Comparison of ENCODE assay signal across 40 cellular contexts in the genomic region with DNA sequence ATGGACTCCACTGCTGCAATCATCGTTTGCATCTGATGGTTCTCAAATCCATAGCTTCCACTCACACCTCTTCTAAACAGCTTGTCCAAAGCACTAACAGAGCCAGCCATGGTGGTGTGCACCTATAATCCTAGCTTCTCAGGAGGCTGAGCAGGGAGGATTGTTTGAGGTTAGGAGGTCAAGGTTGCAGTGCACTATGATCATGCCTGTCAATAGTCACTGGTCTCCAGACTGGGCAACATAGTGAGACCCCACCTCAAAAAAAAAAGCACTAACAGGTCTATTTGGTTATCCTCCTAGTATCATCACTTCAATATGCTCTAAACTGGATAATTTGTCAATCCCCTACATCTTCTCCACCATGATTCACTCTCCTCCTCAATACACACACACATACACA.
"Had no signal": no experiment of that assay in that cellular context is flagged by ENCODE, and none has a peak within 500 bp of the region (broad histone marks: within the 10 kb centered on the region; RNA-seq: fewer than 3 reads in every experiment).

No MANE protein-coding gene starts in this region.

- H3K27ac Mint-ChIP-seq: activated CD4-positive, alpha-beta memory T cell treated with anti-CD3 and anti-CD28 coated beads, Interleukin-2, amount 10 ng/mL, durations not matched to agents 7 days and 5 days; activated CD4-positive, alpha-beta T cell treated with anti-CD3 and anti-CD28 coated beads for 36 hours; activated CD4-positive, alpha-beta T cell treated with anti-CD3 and anti-CD28 coated beads, Interleukin-2, amount 10 ng/mL, durations not matched to agents 7 days and 5 days; activated CD8-positive, alpha-beta memory T cell treated with anti-CD3 and anti-CD28 coated beads, Interleukin-2, amount 10 ng/mL, durations not matched to agents 7 days and 5 days; activated CD8-positive, alpha-beta T cell treated with anti-CD3 and anti-CD28 coated beads, Interleukin-2, amount 10 ng/mL, durations not matched to agents 7 days and 5 days; activated naive CD4-positive, alpha-beta T cell treated with anti-CD3 and anti-CD28 coated beads for 36 hours; activated naive CD8-positive, alpha-beta T cell treated with anti-CD3 and anti-CD28 coated beads for 36 hours; activated T-cell treated with anti-CD3 and anti-CD28 coated beads, Interleukin-2, amount 50 U/mL, for 24 hours; activated T-helper 2 cell treated with anti-CD3 and anti-CD28 coated beads, Interferon-gamma antibody, Interleukin-2, Interleukin-4, amounts not matched to agents 10 μg/mL and 5 μg/mL and 100 μg/mL, durations not matched to agents 14 hours and 24 hours and 36 hours; T-helper 1 cell treated with Interleukin-12 subunit alpha and Interleukin-12 subunit beta and Interleukin-4 antibody, amounts not matched to agents 30 μg/mL and 1 μg/mL, for 36 hours; T-helper 2 cell treated with Interferon-gamma antibody and Interleukin-4, amounts not matched to agents 5 μg/mL and 100 μg/mL, for 36 hours had no signal

- FAIRE-seq: astrocyte, bronchial epithelial cell, TTC549 had no signal

- H3K9me3 ChIP-seq: adrenal gland, body of pancreas had no signal

- H3K36me3 Mint-ChIP-seq: activated CD8-positive, alpha-beta memory T cell treated with anti-CD3 and anti-CD28 coated beads, Interleukin-2, amount 10 ng/mL, durations not matched to agents 7 days and 5 days; activated naive CD4-positive, alpha-beta T cell treated with anti-CD3 and anti-CD28 coated beads, Interleukin-2, amount 50 U/mL, for 72 hours; activated naive CD8-positive, alpha-beta T cell treated with anti-CD3 and anti-CD28 coated beads for 36 hours had no signal

- H3K4me3 Mint-ChIP-seq: activated CD4-positive, alpha-beta memory T cell treated with anti-CD3 and anti-CD28 coated beads, Interleukin-2, amount 10 ng/mL, durations not matched to agents 7 days and 5 days; activated CD4-positive, alpha-beta T cell treated with anti-CD3 and anti-CD28 coated beads for 36 hours; activated CD4-positive, alpha-beta T cell treated with anti-CD3 and anti-CD28 coated beads, Interleukin-2, amount 10 ng/mL, durations not matched to agents 7 days and 5 days; activated CD8-positive, alpha-beta memory T cell treated with anti-CD3 and anti-CD28 coated beads, Interleukin-2, amount 10 ng/mL, durations not matched to agents 7 days and 5 days; activated CD8-positive, alpha-beta T cell treated with anti-CD3 and anti-CD28 coated beads, Interleukin-2, amount 10 ng/mL, durations not matched to agents 7 days and 5 days; activated naive CD4-positive, alpha-beta T cell treated with anti-CD3 and anti-CD28 coated beads for 36 hours; activated naive CD8-positive, alpha-beta T cell treated with anti-CD3 and anti-CD28 coated beads for 36 hours; activated T-cell treated with anti-CD3 and anti-CD28 coated beads, Interleukin-2, amount 50 U/mL, for 24 hours; central memory CD8-positive, alpha-beta T cell; T-helper 1 cell treated with Interleukin-12 subunit alpha and Interleukin-12 subunit beta and Interleukin-4 antibody, amounts not matched to agents 30 μg/mL and 1 μg/mL, for 36 hours; T-helper 2 cell treated with Interferon-gamma antibody and Interleukin-4, amounts not matched to agents 5 μg/mL and 100 μg/mL, for 36 hours had no signal

- ATAC-seq: activated CD4-positive, alpha-beta T cell treated with anti-CD3 and anti-CD28 coated beads for 36 hours; activated CD4-positive, CD25-positive, alpha-beta regulatory T cell treated with anti-CD3 and anti-CD28 coated beads, Interleukin-2, amount 50 U/mL, for 24 hours; activated CD8-positive, alpha-beta memory T cell treated with anti-CD3 and anti-CD28 coated beads, Interleukin-2, amount 10 ng/mL, durations not matched to agents 7 days and 5 days; activated CD8-positive, alpha-beta T cell treated with anti-CD3 and anti-CD28 coated beads, Interleukin-2, amount 10 ng/mL, durations not matched to agents 7 days and 5 days; activated naive CD4-positive, alpha-beta T cell treated with anti-CD3 and anti-CD28 coated beads, Interleukin-2, amount 50 U/mL, for 72 hours; body of pancreas had no signal

- H3K27me3 ChIP-seq: adrenal gland, body of pancreas, brain microvascular endothelial cell, cardiac muscle cell had no signal

- DNase-seq: activated CD4-positive, alpha-beta memory T cell treated with anti-CD3 and anti-CD28 coated beads, Interleukin-2, amount 10 ng/mL, durations not matched to agents 7 days and 5 days; activated CD4-positive, alpha-beta T cell treated with anti-CD3 and anti-CD28 coated beads for 1 hour; activated CD4-positive, alpha-beta T cell treated with anti-CD3 and anti-CD28 coated beads for 36 hours; activated CD4-positive, alpha-beta T cell treated with anti-CD3 and anti-CD28 coated beads for 48 hours; activated CD4-positive, alpha-beta T cell treated with anti-CD3 and anti-CD28 coated beads, Interleukin-2, amount 10 ng/mL, durations not matched to agents 7 days and 5 days; activated CD4-positive, alpha-beta T cell treated with anti-CD3 and anti-CD28 coated beads, Interleukin-2, amount 50 U/mL, for 48 hours; activated CD4-positive, CD25-positive, alpha-beta regulatory T cell; activated CD8-positive, alpha-beta memory T cell treated with anti-CD3 and anti-CD28 coated beads for 24 hours; activated CD8-positive, alpha-beta memory T cell treated with anti-CD3 and anti-CD28 coated beads, Interleukin-2, amount 10 ng/mL, durations not matched to agents 7 days and 5 days; activated CD8-positive, alpha-beta memory T cell treated with anti-CD3 and anti-CD28 coated beads, Interleukin-2, amount 50 U/mL, for 48 hours; activated CD8-positive, alpha-beta T cell treated with anti-CD3 and anti-CD28 coated beads, Interleukin-2, amount 10 ng/mL, durations not matched to agents 7 days and 5 days; activated effector memory CD4-positive, alpha-beta T cell treated with Interleukin-2 at 50 U/mL for 16 hours; activated gamma-delta T cell treated with Interleukin-2 at 50 U/mL for 16 hours; activated naive CD4-positive, alpha-beta T cell; activated naive CD4-positive, alpha-beta T cell treated with anti-CD3 and anti-CD28 coated beads for 36 hours; activated naive CD4-positive, alpha-beta T cell treated with anti-CD3 and anti-CD28 coated beads, Interleukin-2, amount 50 U/mL, for 16 hours; activated naive CD8-positive, alpha-beta T cell treated with anti-CD3 and anti-CD28 coated beads for 36 hours; activated T-cell treated with anti-CD3 and anti-CD28 coated beads, Interleukin-2, amount 50 U/mL, for 24 hours; activated T-cell treated with anti-CD3 and anti-CD28 coated beads, Interleukin-2, amount 50 U/mL, for 48 hours; adrenal gland; amniotic stem cell; aorta; body of pancreas; brain microvascular endothelial cell; caudate nucleus; cerebellar nuclear complex; T-helper 1 cell; T-helper 2 cell; T-helper 9 cell had no signal

- H3K9me3 Mint-ChIP-seq: activated CD4-positive, alpha-beta memory T cell treated with anti-CD3 and anti-CD28 coated beads, Interleukin-2, amount 10 ng/mL, durations not matched to agents 7 days and 5 days; activated CD4-positive, alpha-beta T cell treated with anti-CD3 and anti-CD28 coated beads, Interleukin-2, amount 10 ng/mL, durations not matched to agents 7 days and 5 days; activated naive CD4-positive, alpha-beta T cell treated with anti-CD3 and anti-CD28 coated beads for 36 hours; activated naive CD4-positive, alpha-beta T cell treated with anti-CD3 and anti-CD28 coated beads, Interleukin-2, amount 50 U/mL, for 72 hours; activated naive CD8-positive, alpha-beta T cell treated with anti-CD3 and anti-CD28 coated beads for 36 hours; activated T-cell treated with anti-CD3 and anti-CD28 coated beads, Interleukin-2, amount 50 U/mL, for 24 hours; activated T-helper 2 cell treated with anti-CD3 and anti-CD28 coated beads, Interferon-gamma antibody, Interleukin-2, Interleukin-4, amounts not matched to agents 10 μg/mL and 5 μg/mL and 100 μg/mL, durations not matched to agents 14 hours and 24 hours and 36 hours; central memory CD8-positive, alpha-beta T cell; T-helper 1 cell treated with Interleukin-12 subunit alpha and Interleukin-12 subunit beta and Interleukin-4 antibody, amounts not matched to agents 30 μg/mL and 1 μg/mL, for 36 hours; T-helper 2 cell treated with Interferon-gamma antibody and Interleukin-4, amounts not matched to agents 5 μg/mL and 100 μg/mL, for 36 hours had no signal

- H3K27ac ChIP-seq: adrenal gland, body of pancreas, brain microvascular endothelial cell, cardiac muscle cell, VCaP had no signal

- H3K27me3 Mint-ChIP-seq: activated CD4-positive, alpha-beta T cell treated with anti-CD3 and anti-CD28 coated beads for 36 hours; activated naive CD8-positive, alpha-beta T cell treated with anti-CD3 and anti-CD28 coated beads for 36 hours; activated T-cell treated with anti-CD3 and anti-CD28 coated beads, Interleukin-2, amount 50 U/mL, for 24 hours had no signal

- H3K4me3 ChIP-seq: adrenal gland, body of pancreas, cardiac muscle cell had no signal

- H3K36me3 ChIP-seq: adrenal gland, brain microvascular endothelial cell, cardiac muscle cell had no signal

- H3K4me1 Mint-ChIP-seq: activated CD4-positive, alpha-beta T cell treated with anti-CD3 and anti-CD28 coated beads for 36 hours; central memory CD8-positive, alpha-beta T cell had no signal
